ENCODE assay signal across 35 cellular contexts in the genomic region with DNA sequence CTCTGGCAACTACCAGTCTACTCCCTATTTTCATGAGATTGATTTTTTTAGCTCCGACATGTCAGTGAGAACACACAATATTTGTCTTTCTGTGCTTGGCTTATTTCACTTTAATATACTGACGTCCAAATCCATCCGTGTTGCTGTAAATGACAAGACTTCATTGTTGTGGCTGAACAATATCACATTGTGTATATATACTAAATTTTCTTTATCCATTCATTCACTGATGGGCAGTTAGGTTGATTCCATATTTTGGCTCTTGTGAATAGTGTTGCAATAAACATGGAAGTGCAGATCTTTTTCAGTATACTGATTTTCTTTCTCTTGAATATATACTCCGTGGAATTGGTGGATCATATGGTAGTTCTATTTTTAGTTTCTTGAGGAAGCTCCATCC.
"Had no signal": no experiment of that assay in that cellular context is flagged by ENCODE, and none has a peak within 500 bp of the region (broad histone marks: within the 10 kb centered on the region; RNA-seq: fewer than 3 reads in every experiment).

No MANE protein-coding gene starts in this region.

- H3K9me3 ChIP-seq: MG63 had no signal

- H3K9ac ChIP-seq: KMS-11 had no signal

- DNase-seq: Kasumi-1, MG63, MV-4-11, NCI-H1048, NCI-H1092, NCI-H1092 treated with DMSO at 0.1 percent for 48 hours, NCI-H1105, NCI-H1105 treated with DMSO at 0.1 percent for 48 hours, NCI-H1417, NCI-H1417 treated with DMSO at 0.1 percent for 48 hours, NCI-H1436, NCI-H1436 treated with DMSO at 0.1 percent for 48 hours, NCI-H146, NCI-H1694, NCI-H1694 treated with DMSO at 0.1 percent for 48 hours, NCI-H187, NCI-H187 treated with DMSO at 0.1 percent for 48 hours, NCI-H1930, NCI-H2029, NCI-H2029 treated with DMSO at 0.1 percent for 48 hours, NCI-H2081, NCI-H2081 treated with DMSO at 0.1 percent for 48 hours, NCI-H2107, NCI-H2171, NCI-H2171 treated with DMSO at 0.1 percent for 48 hours, NCI-H2227 treated with DMSO at 0.1 percent for 48 hours, NCI-H226, NCI-H345, NCI-H446, NCI-H446 treated with DMSO at 0.1 percent for 48 hours, NCI-H510A, NCI-H510A treated with DMSO at 0.1 percent for 48 hours, NCI-H524, NCI-H524 treated with DMSO at 0.1 percent for 48 hours had no signal

- H3K27me3 ChIP-seq: MG63 had no signal

- H3K4me2 ChIP-seq: KMS-11 had no signal

- H3K27ac ChIP-seq: KMS-11 had no signal

- H3K4me3 ChIP-seq: MG63 had no signal

- H3K36me3 ChIP-seq: MG63 had no signal
